ENCODE assay signal across 9 cellular contexts in the genomic region with DNA sequence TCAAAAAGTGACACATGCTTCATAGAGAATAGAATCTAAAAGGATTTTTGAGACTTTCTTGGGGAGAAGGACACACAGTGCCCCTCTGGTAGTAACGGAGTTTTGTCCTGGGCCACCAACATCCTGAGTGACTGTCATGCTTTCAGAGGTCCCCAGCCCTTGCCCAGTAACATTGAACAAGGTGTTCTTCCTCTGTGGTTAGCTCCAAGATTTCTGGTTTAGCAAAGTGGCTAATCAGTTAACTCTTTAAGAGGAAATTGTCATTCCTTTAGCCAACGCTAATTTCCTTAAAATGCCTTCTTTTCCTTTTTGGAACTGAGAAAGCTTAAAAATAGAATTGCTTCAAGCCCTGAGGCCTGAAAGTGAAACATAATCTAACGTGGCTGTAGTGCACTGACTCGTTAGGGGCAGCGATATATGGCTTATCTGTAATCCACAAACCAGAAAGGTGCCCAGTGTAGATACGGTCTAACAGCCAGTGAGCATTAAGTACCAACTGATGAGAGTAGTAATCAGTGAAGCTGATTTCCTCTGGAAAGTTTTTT. TPM values are rescaled to one million over a fixed set of nuclear protein-coding genes. Genes with fewer than 3 reads are reported as not detected.
DNase-seq lines count a peak whose midpoint lies in the region; ATAC-seq and TF ChIP-seq lines count a peak whose summit lies in the region.
"Had no signal": no experiment of that assay in that cellular context is flagged by ENCODE, and none has a peak within 500 bp of the region (broad histone marks: within the 10 kb centered on the region; RNA-seq: fewer than 3 reads in every experiment).

No MANE protein-coding gene starts in this region.

- in situ Hi-C loops in transverse colon (cut with MboI; ENCODE audit: low pct_ligation_motif_present in 1 of 4, low pct_unique_long_range_greater_than_20kb in 1 of 4, low sequenced_read_pairs in 3 of 4) = no loop called here

- ATAC-seq in left cardiac atrium (peak; percentile 30 to 33), HG03108 (IDR thresholded peaks at IDR 0.05; ENCODE audit: unreplicated experiment) (peak; percentile 92)

- intact Hi-C loops in left cardiac atrium (cut with DNase I) (loop anchor here in 1 of 2 donors (10.0 kb wide), 1 partner anchor 115 kb away; no protein-coding TSS in a partner anchor), transverse colon (cut with DNase I; ENCODE audit: low total_unique reads) (loop anchor here (10.0 kb wide), 2 partner anchors 115 to 295 kb away; no protein-coding TSS in a partner anchor), Calu3 (cut with micrococcal nuclease; ENCODE audit: unreplicated experiment) (no loop called here)
- intact Hi-C loops in activated T-helper 2 cell treated with anti-CD3 and anti-CD28 coated beads, Interferon-gamma antibody, Interleukin-2, Interleukin-4, amounts not matched to agents 10 μg/mL and 5 μg/mL and 100 μg/mL, durations not matched to agents 14 hours and 24 hours and 36 hours (cut with micrococcal nuclease) = no loop called here

- no peaks in the 10 kb centered on the region for H3K36me3 ChIP-seq in right atrium auricular region
- no peaks in the 10 kb centered on the region for H3K36me3 ChIP-seq in transverse colon

- no peak for TF ChIP-seq CTCF in right atrium auricular region (IDR thresholded peaks at IDR 0.05)
- no peak for TF ChIP-seq CTCF in transverse colon (IDR thresholded peaks at IDR 0.05)
- TF ChIP-seq CTCF in Calu3 (IDR thresholded peaks at IDR 0.05; ENCODE audit: unreplicated experiment) = no peak
- no peak for TF ChIP-seq CTCF in mesothelial cell of epicardium (IDR thresholded peaks at IDR 0.05; ENCODE audit: unreplicated experiment)

- no peak for TF ChIP-seq EP300 in transverse colon (IDR thresholded peaks at IDR 0.05; ENCODE audit: low read depth)

- no peaks in the 10 kb centered on the region for H3K9me3 Mint-ChIP-seq in activated T-helper 2 cell treated with anti-CD3 and anti-CD28 coated beads, Interferon-gamma antibody, Interleukin-2, Interleukin-4, amounts not matched to agents 10 μg/mL and 5 μg/mL and 100 μg/mL, durations not matched to agents 14 hours and 24 hours and 36 hours
- no peaks in the 10 kb centered on the region for H3K9me3 Mint-ChIP-seq in Calu3 (ENCODE audit: low read depth, unreplicated experiment)
- no peaks in the 10 kb centered on the region for H3K9me3 Mint-ChIP-seq in mesothelial cell of epicardium

- H3K4me1 Mint-ChIP-seq in activated T-helper 2 cell treated with anti-CD3 and anti-CD28 coated beads, Interferon-gamma antibody, Interleukin-2, Interleukin-4, amounts not matched to agents 10 μg/mL and 5 μg/mL and 100 μg/mL, durations not matched to agents 14 hours and 24 hours and 36 hours (ENCODE audit: low read depth) = peaks cover 66% of the 10 kb centered on the region
- H3K4me1 Mint-ChIP-seq in Calu3 (ENCODE audit: low read depth, unreplicated experiment) (peaks cover 50% of the 10 kb centered on the region), mesothelial cell of epicardium (peaks cover 9% of the 10 kb centered on the region)

- WGBS in transverse colon (ENCODE audit: low coverage in 1 of 2), 2 donors = 49 to 62% methylated on average over 6 of the region's 6 CpGs

- H3K27me3 Mint-ChIP-seq in activated T-helper 2 cell treated with anti-CD3 and anti-CD28 coated beads, Interferon-gamma antibody, Interleukin-2, Interleukin-4, amounts not matched to agents 10 μg/mL and 5 μg/mL and 100 μg/mL, durations not matched to agents 14 hours and 24 hours and 36 hours (ENCODE audit: low read depth) = no peaks in the 10 kb centered on the region
- no peaks in the 10 kb centered on the region for H3K27me3 Mint-ChIP-seq in Calu3 (ENCODE audit: unreplicated experiment)
- no peaks in the 10 kb centered on the region for H3K27me3 Mint-ChIP-seq in mesothelial cell of epicardium (ENCODE audit: low read depth)

- peak overlapping the region; percentile 69 for H3K4me3 Mint-ChIP-seq in activated T-helper 2 cell treated with anti-CD3 and anti-CD28 coated beads, Interferon-gamma antibody, Interleukin-2, Interleukin-4, amounts not matched to agents 10 μg/mL and 5 μg/mL and 100 μg/mL, durations not matched to agents 14 hours and 24 hours and 36 hours (ENCODE audit: low read depth)
- H3K4me3 Mint-ChIP-seq in Calu3 (ENCODE audit: low read depth, unreplicated experiment) (no peak overlapping the region), mesothelial cell of epicardium (no peak overlapping the region)

- H3K9me3 ChIP-seq in right atrium auricular region (no peaks in the 10 kb centered on the region), transverse colon (no peaks in the 10 kb centered on the region)
- H3K9me3 ChIP-seq: heart left ventricle had no signal

- no peak overlapping the region for H3K27ac ChIP-seq in right atrium auricular region
- H3K27ac ChIP-seq in transverse colon = peak overlapping the region in 2 of 4 donors; percentile 1 to 52

- CTCF ChIA-PET in Calu3 (lab: Charles Lee) = no interaction called here

- H3K36me3 Mint-ChIP-seq in activated T-helper 2 cell treated with anti-CD3 and anti-CD28 coated beads, Interferon-gamma antibody, Interleukin-2, Interleukin-4, amounts not matched to agents 10 μg/mL and 5 μg/mL and 100 μg/mL, durations not matched to agents 14 hours and 24 hours and 36 hours (ENCODE audit: low read depth) = peaks cover 73% of the 10 kb centered on the region
- peaks cover 50% of the 10 kb centered on the region for H3K36me3 Mint-ChIP-seq in Calu3 (ENCODE audit: insufficient read depth, unreplicated experiment)
- H3K36me3 Mint-ChIP-seq in mesothelial cell of epicardium = peaks cover 14% of the 10 kb centered on the region

- H3K27ac Mint-ChIP-seq in activated T-helper 2 cell treated with anti-CD3 and anti-CD28 coated beads, Interferon-gamma antibody, Interleukin-2, Interleukin-4, amounts not matched to agents 10 μg/mL and 5 μg/mL and 100 μg/mL, durations not matched to agents 14 hours and 24 hours and 36 hours = peak overlapping the region; percentile 92
- no peak overlapping the region for H3K27ac Mint-ChIP-seq in Calu3 (ENCODE audit: unreplicated experiment)
- no peak overlapping the region for H3K27ac Mint-ChIP-seq in mesothelial cell of epicardium

- H3K4me3 ChIP-seq in right atrium auricular region = no peak overlapping the region
- H3K4me3 ChIP-seq in transverse colon = no peak overlapping the region

- H3K27me3 ChIP-seq in right atrium auricular region = no peaks in the 10 kb centered on the region
- H3K27me3 ChIP-seq in transverse colon = no peaks in the 10 kb centered on the region
- H3K27me3 ChIP-seq: heart left ventricle had no signal

- H3K4me1 ChIP-seq in right atrium auricular region = peaks cover 0 to 19% of the 10 kb centered on the region in 2 donors
- H3K4me1 ChIP-seq in transverse colon = peaks cover 0 to 8% (median 0%) of the 10 kb centered on the region in 4 donors

- no TSS peak for BruUV-seq in Calu3 (replicated peaks; lab: Mats Ljungman, UMichigan)

- DNase-seq in left cardiac atrium = no peak
- DNase-seq in right atrium auricular region (ENCODE audit: low spot score) = no peak
- no peak for DNase-seq in activated T-helper 2 cell treated with anti-CD3 and anti-CD28 coated beads, Interferon-gamma antibody, Interleukin-2, Interleukin-4, amounts not matched to agents 10 μg/mL and 5 μg/mL and 100 μg/mL, durations not matched to agents 14 hours and 24 hours and 36 hours (ENCODE audit: low spot score)
- DNase-seq in transverse colon = peak; percentile 27
- DNase-seq in Calu3 = no peak
- DNase-seq in stimulated activated CD8-positive, alpha-beta memory T cell treated with anti-CD3 and anti-CD28 coated beads, Interleukin-4, amount 100 ng/mL, for 48 hours = no peak
- no peak for DNase-seq in mesothelial cell of epicardium (ENCODE audit: low spot score in 2 of 2, unreplicated experiment in 2 of 2)
- DNase-seq: heart left ventricle had no signal

- TF ChIP-seq POLR2A in transverse colon (IDR thresholded peaks at IDR 0.05) = no peak

RNA-seq across cellular contexts. Expression of gene E2F3, which starts 7.8 kb away (rescaled TPM):
- 10 to 100 TPM in 1 of 2 donors, 1 to 10 TPM in 1; 4.8 to 10.0 TPM for total RNA-seq in left cardiac atrium
- total RNA-seq in right atrium auricular region = 1 to 10 TPM; 6.0 to 6.4 TPM
- 27.9 TPM in 2 replicates for total RNA-seq in activated T-helper 2 cell treated with anti-CD3 and anti-CD28 coated beads, Interferon-gamma antibody, Interleukin-2, Interleukin-4, amounts not matched to agents 10 μg/mL and 5 μg/mL and 100 μg/mL, durations not matched to agents 14 hours and 24 hours and 36 hours
- total RNA-seq in transverse colon = 10 to 100 TPM in 1 of 4 donors, 1 to 10 TPM in 3; 2.2 to 16.3 (median 5.6) TPM
- 69.1 and 69.8 TPM in 2 replicates for total RNA-seq in Calu3 (2022)
- 24.2 to 24.7 TPM (median 24.4 TPM) in 3 replicates for total RNA-seq in mesothelial cell of epicardium
